Comparison of ENCODE assay signal across 8 cellular contexts in the genomic region with DNA sequence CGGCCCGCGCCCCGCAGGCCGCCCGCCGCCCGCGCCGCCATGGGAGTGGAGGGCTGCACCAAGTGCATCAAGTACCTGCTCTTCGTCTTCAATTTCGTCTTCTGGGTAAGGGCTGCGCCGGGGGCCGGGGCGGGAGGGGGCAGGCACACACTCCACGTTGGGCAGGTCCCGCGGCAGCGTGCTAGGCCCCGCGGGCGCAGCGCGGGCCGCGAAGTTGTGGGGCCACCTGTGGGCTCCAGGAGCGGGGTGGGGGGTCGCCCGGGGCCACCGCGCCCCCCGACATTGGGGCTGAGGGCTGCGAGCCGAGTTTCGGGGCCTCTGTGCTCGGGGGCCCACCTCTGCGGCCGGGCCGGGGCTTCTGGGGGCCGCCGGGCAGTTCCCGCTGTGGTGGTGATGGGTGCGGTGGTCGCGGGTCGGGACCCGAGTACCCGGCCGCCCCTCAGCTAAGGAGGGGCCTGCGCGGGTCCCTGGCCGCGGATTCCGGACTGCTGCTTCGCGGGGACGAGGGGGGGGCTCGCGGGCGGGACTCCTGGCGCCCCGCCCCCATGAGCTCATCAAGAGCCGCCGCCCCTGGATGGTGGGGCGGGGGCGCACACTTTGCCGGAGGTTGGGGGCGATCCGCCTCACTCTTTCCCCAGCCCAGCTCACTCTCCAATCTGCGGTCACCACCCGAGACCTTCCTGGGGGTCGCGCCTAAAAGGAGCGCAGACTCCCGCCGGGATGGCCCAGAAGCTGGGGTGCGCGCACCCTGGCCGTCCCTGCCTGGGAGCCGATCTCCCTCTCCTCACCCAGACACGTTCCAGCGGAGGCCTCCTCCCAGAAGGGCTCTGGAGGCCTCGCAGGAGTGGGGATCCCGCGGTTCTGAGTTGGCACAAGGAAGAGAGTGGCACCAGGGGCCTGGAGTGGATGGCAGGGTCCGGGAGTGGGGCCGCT.
A peak's percentile ranks its signal among the peaks of the same experiment; 100 is the strongest.
DNase-seq lines count a peak whose midpoint lies in the region; ATAC-seq and TF ChIP-seq lines count a peak whose summit lies in the region.

No MANE protein-coding gene starts in this region.

- H3K27me3 ChIP-seq in mucosa of stomach (ENCODE audit: control insufficient read depth, insufficient read depth, low read length): no peaks in the 10 kb centered on the region

- peaks cover 56% of the 10 kb centered on the region for H3K4me1 ChIP-seq in mucosa of stomach (ENCODE audit: control insufficient read depth, insufficient read depth, low read length)

- no peaks in the 10 kb centered on the region for H3K9me3 ChIP-seq in mucosa of stomach (ENCODE audit: control insufficient read depth, low read length)

- no peaks in the 10 kb centered on the region for H3K36me3 ChIP-seq in mucosa of stomach (ENCODE audit: control insufficient read depth, insufficient read depth, low read length)

- peak overlapping the region; percentile 94 for H3K4me3 ChIP-seq in AG09309 (ENCODE audit: control insufficient read depth, low read depth, low read length)
- peak overlapping the region; percentile 84 for H3K4me3 ChIP-seq in epithelial cell of esophagus (ENCODE audit: low read length)
- H3K4me3 ChIP-seq in mucosa of stomach (ENCODE audit: low read length): peak overlapping the region; percentile 67

- TF ChIP-seq CTCF in AG09309 (IDR thresholded peaks at IDR 0.05; ENCODE audit: control insufficient read depth, insufficient read depth, low read depth, low read length, missing control alignments): no peak
- TF ChIP-seq CTCF in epithelial cell of esophagus (IDR thresholded peaks at IDR 0.05; ENCODE audit: insufficient read depth, low read depth, low read length, missing control alignments): no peak

- DNase-seq in AG09309 (ENCODE audit: low read depth) (no peak), MV-4-11 (lab: John Stamatoyannopoulos, UW) (peak; percentile 32), activated T-cell treated with anti-CD3 and anti-CD28 coated beads for 24 hours (ENCODE audit: low read depth) (peak; percentile 35), epithelial cell of esophagus (ENCODE audit: low read depth) (peak; percentile 62), superior temporal gyrus (ENCODE audit: extremely low spot score) (peak; percentile 28)

- peak overlapping the region; percentile 92 for H3K9ac ChIP-seq in mucosa of stomach (ENCODE audit: low read length)

- peak; percentile 33 for ATAC-seq in GM19372 (IDR thresholded peaks at IDR 0.05; ENCODE audit: low read depth, unreplicated experiment)
- no peak for ATAC-seq in GM18867 (IDR thresholded peaks at IDR 0.05; ENCODE audit: unreplicated experiment)
